ENCODE assay signal across 8 cellular contexts in genomic region chr1:225480825-225481434, GRCh38. TPM values are rescaled to one million over a fixed set of nuclear protein-coding genes. Genes with fewer than 3 reads are reported as not detected.
DNase-seq lines count a peak whose midpoint lies in the region; ATAC-seq and TF ChIP-seq lines count a peak whose summit lies in the region.

No MANE protein-coding gene starts in this region.

- no peaks in the 10 kb centered on the region for H3F3A ChIP-seq in DOHH2 (ENCODE audit: control insufficient read depth, insufficient read depth)

- 26 to 51% (median 39%) methylated on average over 6 of the region's 6 CpGs for WGBS in stomach, 5 donors

- H3K27me3 ChIP-seq in DOHH2 (ENCODE audit: control insufficient read depth, low read length) (peaks cover 32% of the 10 kb centered on the region), adipocyte (replicated peaks; ENCODE audit: control insufficient read depth, insufficient read depth, low read length) (peaks cover 17% of the 10 kb centered on the region), stomach (no peaks in the 10 kb centered on the region)

- no peak overlapping the region for H3K9ac ChIP-seq in adipocyte (ENCODE audit: low read length)

- H3K9me3 ChIP-seq in DOHH2 (ENCODE audit: control insufficient read depth, insufficient read depth, low read length) = no peaks in the 10 kb centered on the region
- H3K9me3 ChIP-seq in adipocyte (ENCODE audit: control insufficient read depth, low read length) = no peaks in the 10 kb centered on the region
- no peaks in the 10 kb centered on the region for H3K9me3 ChIP-seq in stomach

- no peaks in the 10 kb centered on the region for H4K20me1 ChIP-seq in DOHH2 (ENCODE audit: control insufficient read depth, insufficient read depth, low read depth, low read length)

- TF ChIP-seq CTCF in DOHH2 (IDR thresholded peaks at IDR 0.05; ENCODE audit: low read depth, low read length, poor library complexity, severe bottlenecking) (peak; percentile 94), stomach (IDR thresholded peaks at IDR 0.05) (peak in 5 of 7 experiments; percentile 78 to 88 (median 83))

- ATAC-seq in GM21367 (IDR thresholded peaks at IDR 0.05; ENCODE audit: unreplicated experiment) (peak; percentile 90), HG03571 (IDR thresholded peaks at IDR 0.05; ENCODE audit: unreplicated experiment) (peak; percentile 83)

- H3K4me3 ChIP-seq in DOHH2 (ENCODE audit: low read length) (no peak overlapping the region), adipocyte (ENCODE audit: low read length) (no peak overlapping the region), stomach (no peak overlapping the region)

- H3K27ac ChIP-seq in DOHH2 (ENCODE audit: low read depth, low read length) (no peak overlapping the region), stomach (peak overlapping the region in 1 of 5 donors; percentile 20)

- H3K4me1 ChIP-seq in DOHH2 (ENCODE audit: control insufficient read depth, low read length) (peaks cover 36% of the 10 kb centered on the region), adipocyte (ENCODE audit: control insufficient read depth, insufficient read depth, low read length) (peaks cover 9% of the 10 kb centered on the region), stomach (peaks cover 0 to 27% (median 9%) of the 10 kb centered on the region in 4 donors)

- no peaks in the 10 kb centered on the region for H3K79me2 ChIP-seq in DOHH2 (ENCODE audit: control insufficient read depth, low read length)

- H3K4me2 ChIP-seq in DOHH2 (ENCODE audit: low read length) = peak overlapping the region; percentile 37

- TF ChIP-seq POLR2A in stomach (IDR thresholded peaks at IDR 0.05) = no peak

- TF ChIP-seq EP300 in stomach (IDR thresholded peaks at IDR 0.05) = no peak

- DNase-seq in NOMO-1 treated with DMSO at 0.1 percent for 48 hours (lab: John Stamatoyannopoulos, UW; ENCODE audit: unreplicated experiment) (peak; percentile 47), adipocyte (ENCODE audit: low read depth) (peak; percentile 42), kidney glomerular epithelial cell (lab: John Stamatoyannopoulos, UW) (peak; percentile 19), stomach (peak; percentile 76), KG1 (lab: John Stamatoyannopoulos, UW) (no peak)

- no peaks in the 10 kb centered on the region for H3K9me2 ChIP-seq in DOHH2 (replicated peaks; ENCODE audit: control insufficient read depth, low read length)

- intact Hi-C loops in stomach (cut with DNase I; ENCODE audit: low total_unique reads) = no loop called here

- H3K36me3 ChIP-seq in DOHH2 (ENCODE audit: control insufficient read depth, low read length) (no peaks in the 10 kb centered on the region), adipocyte (ENCODE audit: control insufficient read depth, insufficient read depth, low read length, severe bottlenecking) (no peaks in the 10 kb centered on the region), stomach (no peaks in the 10 kb centered on the region)

RNA-seq across cellular contexts. Expression of gene LBR, which starts 53.1 kb away (rescaled TPM):
- 100 to 1,000 TPM in 2 of 5 donors, 10 to 100 TPM in 3; 47.8 to 159 (median 83.4) TPM for total RNA-seq in stomach
- polyA plus RNA-seq in stomach = 10 to 100 TPM in 1 of 3 donors, 1 to 10 TPM in 2; 6.9 to 25.5 (median 6.9) TPM
